ENCODE assay signal across 17 cellular contexts in genomic region chr1:223641523-223642039, GRCh38. TPM values are rescaled to one million over a fixed set of nuclear protein-coding genes. Genes with fewer than 3 reads are reported as not detected.
"Had no signal": no experiment of that assay in that cellular context is flagged by ENCODE, and none has a peak within 500 bp of the region (broad histone marks: within the 10 kb centered on the region; RNA-seq: fewer than 3 reads in every experiment).

No MANE protein-coding gene starts in this region.

- H3K27me3 ChIP-seq: body of pancreas had no signal

- H3K9me3 ChIP-seq: body of pancreas, sigmoid colon had no signal

- ATAC-seq: activated naive CD4-positive, alpha-beta T cell treated with anti-CD3 and anti-CD28 coated beads, Interleukin-2, amount 50 U/mL, for 72 hours; body of pancreas; gastroesophageal sphincter had no signal

- DNase-seq: activated CD4-positive, alpha-beta T cell treated with anti-CD3 and anti-CD28 coated beads, Interleukin-2, amount 50 U/mL, for 1 hour; amniotic stem cell; cerebellar nuclear complex; dermis blood vessel endothelial cell; kidney glomerular epithelial cell; nephron progenitor cell; sigmoid colon; stimulated activated CD4-positive, alpha-beta T cell treated with anti-CD3 and anti-CD28 coated beads, Interleukin-12 subunit alpha, Interleukin-12 subunit beta, amount 100 ng/mL, for 4 hours; stimulated activated naive CD4-positive, alpha-beta T cell had no signal

- H3K4me3 ChIP-seq: body of pancreas, gastroesophageal sphincter, sigmoid colon had no signal

- H3K4me1 ChIP-seq: gastroesophageal sphincter, sigmoid colon had no signal

- H3K36me3 ChIP-seq: gastroesophageal sphincter, sigmoid colon had no signal

- H3K27ac ChIP-seq: body of pancreas, gastroesophageal sphincter, sigmoid colon had no signal

RNA-seq across cellular contexts. Expression of gene CAPN8, which starts 23.9 kb away (rescaled TPM):
- total RNA-seq: activated CD8-positive, alpha-beta memory T cell treated with anti-CD3 and anti-CD28 coated beads for 36 hours; activated naive CD4-positive, alpha-beta T cell treated with anti-CD3 and anti-CD28 coated beads, Interleukin-2, amount 50 U/mL, for 72 hours; dermis blood vessel endothelial cell; epithelial cell of proximal tubule; osteoblast; pulmonary artery endothelial cell; temporal lobe had no signal
